8 cellular contexts compared by ENCODE assay signal in the genomic region with DNA sequence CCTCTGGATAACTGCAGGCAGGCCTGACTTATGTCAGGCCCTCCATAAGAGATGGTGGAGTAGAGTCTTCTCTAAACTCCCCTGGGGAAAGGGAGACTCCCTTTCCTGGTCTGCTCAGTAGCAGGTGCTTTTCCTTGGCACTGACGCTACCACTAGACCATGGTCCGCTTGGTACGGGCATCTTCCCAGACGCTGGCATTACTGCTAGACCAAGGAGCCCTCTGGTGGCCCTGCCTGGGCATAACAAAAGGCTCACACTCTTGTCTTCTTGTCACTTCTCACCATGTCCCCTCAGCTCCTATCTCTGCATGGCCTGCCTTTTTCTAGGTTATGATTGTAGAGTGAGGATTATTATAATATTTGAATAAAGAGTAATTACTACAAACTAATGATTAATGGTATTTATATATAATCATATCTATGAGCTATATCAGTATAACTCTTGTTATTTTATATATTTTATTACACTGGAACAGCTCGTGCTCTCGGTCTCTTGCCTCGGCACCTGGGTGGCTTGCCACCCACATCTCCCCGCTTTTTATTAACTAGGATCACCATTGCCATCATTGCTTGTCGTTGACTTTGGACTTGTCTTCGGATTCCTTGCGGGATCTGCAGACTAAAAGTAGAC. TPM values are rescaled to one million over a fixed set of nuclear protein-coding genes. Genes with fewer than 3 reads are reported as not detected.
DNase-seq lines count a peak whose midpoint lies in the region; ATAC-seq and TF ChIP-seq lines count a peak whose summit lies in the region.

No MANE protein-coding gene starts in this region.

- CTCF ChIA-PET in Panc1 (lab: Charles Lee) = interaction anchor here (0.6 kb wide), 1 partner anchor 23 kb away, joined by 5 read pairs; no protein-coding TSS in a partner anchor

- H3K9me3 ChIP-seq in Panc1 (ENCODE audit: control insufficient read depth, insufficient read depth, low read depth, low read length) (no peaks in the 10 kb centered on the region), prostate gland (no peaks in the 10 kb centered on the region)

- in situ Hi-C loops in Panc1 (cut with HindIII; ENCODE audit: low pct_unique_long_range_greater_than_20kb, low sequenced_read_pairs) = no loop called here

- intact Hi-C loops in Panc1 (cut with micrococcal nuclease; ENCODE audit: unreplicated experiment) (no loop called here), prostate gland (cut with DNase I) (loop anchor here (10.0 kb wide), 1 partner anchor 504 kb away; the partner anchor contains the start of gene PSME3)

- WGBS in prostate gland = 44% methylated on average over 11 of the region's 11 CpGs

- peak; percentile 58 for DNase-seq in CD1c-positive myeloid dendritic cell (ENCODE audit: extremely low spot score)
- DNase-seq in Panc1 (ENCODE audit: low read depth, low spot score) = no peak
- DNase-seq in activated effector memory CD4-positive, alpha-beta T cell treated with Interleukin-2 at 50 U/mL for 16 hours = peak; percentile 37
- peak; percentile 73 for DNase-seq in glomerular visceral epithelial cell (ENCODE audit: extremely low spot score)
- DNase-seq in prostate gland (ENCODE audit: low spot score) = peak; percentile 81
- DNase-seq in hepatic stellate cell (ENCODE audit: low spot score) = no peak

- no peaks in the 10 kb centered on the region for H3K27me3 ChIP-seq in Panc1 (ENCODE audit: control insufficient read depth, insufficient read depth, low read length)
- H3K27me3 ChIP-seq in prostate gland (replicated peaks; ENCODE audit: insufficient read depth) = no peaks in the 10 kb centered on the region

- no peak for TF ChIP-seq POLR2A in prostate gland (IDR thresholded peaks at IDR 0.05)

- H3K4me3 ChIP-seq in Panc1 (ENCODE audit: low read depth in 2 of 2, low read length in 2 of 2) = no peak overlapping the region
- no peak overlapping the region for H3K4me3 ChIP-seq in prostate gland

- H3K27ac ChIP-seq in Panc1 (ENCODE audit: low read length) (no peak overlapping the region), prostate gland (no peak overlapping the region)

- no TSS peak for BruUV-seq in Panc1 (replicated peaks; lab: Mats Ljungman, UMichigan)

- H3K4me1 ChIP-seq in Panc1 (ENCODE audit: control insufficient read depth, insufficient read depth, low read length) (peaks cover 7% of the 10 kb centered on the region), prostate gland (replicated peaks) (peaks cover 6% of the 10 kb centered on the region)

- TF ChIP-seq CTCF in Panc1 (IDR thresholded peaks at IDR 0.05) = peak; percentile 83
- peak in 3 of 4 experiments; percentile 53 to 82 (median 77) for TF ChIP-seq CTCF in prostate gland (IDR thresholded peaks at IDR 0.05)

- no peaks in the 10 kb centered on the region for H3K36me3 ChIP-seq in Panc1 (ENCODE audit: control insufficient read depth, insufficient read depth, low read length)
- H3K36me3 ChIP-seq in prostate gland = no peaks in the 10 kb centered on the region

- ATAC-seq in Panc1 (no peak), HG02938 (IDR thresholded peaks at IDR 0.05; ENCODE audit: unreplicated experiment) (no peak)

- TF ChIP-seq RAD21 in Ishikawa (IDR thresholded peaks at IDR 0.05; ENCODE audit: low read depth) = peak; percentile 65

- TF ChIP-seq EP300 in Ishikawa (IDR thresholded peaks at IDR 0.05; ENCODE audit: borderline replicate concordance) = no peak

- POLR2A ChIA-PET in Panc1 (lab: Charles Lee) = no interaction called here

TF ChIP-seq in Ishikawa, 13 proteins besides CTCF, POLR2A, EP300 and RAD21:
- TF ChIP-seq CEBPB (IDR thresholded peaks at IDR 0.05) = no peak
- no peak for TF ChIP-seq ZBTB7A (IDR thresholded peaks at IDR 0.05; ENCODE audit: low read depth)
- no peak for TF ChIP-seq CREB1 (IDR thresholded peaks at IDR 0.05; ENCODE audit: low read depth)
- TF ChIP-seq YY1 (IDR thresholded peaks at IDR 0.05; ENCODE audit: low read depth) = no peak
- TF ChIP-seq MAX (IDR thresholded peaks at IDR 0.05) = no peak
- no peak for TF ChIP-seq NFIC (IDR thresholded peaks at IDR 0.05)
- no peak for TF ChIP-seq USF1 (IDR thresholded peaks at IDR 0.05)
- no peak for TF ChIP-seq EGR1 (IDR thresholded peaks at IDR 0.05)
- TF ChIP-seq TCF12 (IDR thresholded peaks at IDR 0.05; ENCODE audit: low read depth) = no peak
- TF ChIP-seq FOXM1 (IDR thresholded peaks at IDR 0.05; ENCODE audit: borderline replicate concordance, low read depth) = no peak
- TF ChIP-seq TAF1 (IDR thresholded peaks at IDR 0.05; ENCODE audit: low read depth) = no peak
- TF ChIP-seq, protein P1, sequence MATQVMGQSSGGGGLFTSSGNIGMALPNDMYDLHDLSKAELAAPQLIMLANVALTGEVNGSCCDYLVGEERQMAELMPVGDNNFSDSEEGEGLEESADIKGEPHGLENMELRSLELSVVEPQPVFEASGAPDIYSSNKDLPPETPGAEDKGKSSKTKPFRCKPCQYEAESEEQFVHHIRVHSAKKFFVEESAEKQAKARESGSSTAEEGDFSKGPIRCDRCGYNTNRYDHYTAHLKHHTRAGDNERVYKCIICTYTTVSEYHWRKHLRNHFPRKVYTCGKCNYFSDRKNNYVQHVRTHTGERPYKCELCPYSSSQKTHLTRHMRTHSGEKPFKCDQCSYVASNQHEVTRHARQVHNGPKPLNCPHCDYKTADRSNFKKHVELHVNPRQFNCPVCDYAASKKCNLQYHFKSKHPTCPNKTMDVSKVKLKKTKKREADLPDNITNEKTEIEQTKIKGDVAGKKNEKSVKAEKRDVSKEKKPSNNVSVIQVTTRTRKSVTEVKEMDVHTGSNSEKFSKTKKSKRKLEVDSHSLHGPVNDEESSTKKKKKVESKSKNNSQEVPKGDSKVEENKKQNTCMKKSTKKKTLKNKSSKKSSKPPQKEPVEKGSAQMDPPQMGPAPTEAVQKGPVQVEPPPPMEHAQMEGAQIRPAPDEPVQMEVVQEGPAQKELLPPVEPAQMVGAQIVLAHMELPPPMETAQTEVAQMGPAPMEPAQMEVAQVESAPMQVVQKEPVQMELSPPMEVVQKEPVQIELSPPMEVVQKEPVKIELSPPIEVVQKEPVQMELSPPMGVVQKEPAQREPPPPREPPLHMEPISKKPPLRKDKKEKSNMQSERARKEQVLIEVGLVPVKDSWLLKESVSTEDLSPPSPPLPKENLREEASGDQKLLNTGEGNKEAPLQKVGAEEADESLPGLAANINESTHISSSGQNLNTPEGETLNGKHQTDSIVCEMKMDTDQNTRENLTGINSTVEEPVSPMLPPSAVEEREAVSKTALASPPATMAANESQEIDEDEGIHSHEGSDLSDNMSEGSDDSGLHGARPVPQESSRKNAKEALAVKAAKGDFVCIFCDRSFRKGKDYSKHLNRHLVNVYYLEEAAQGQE (IDR thresholded peaks at IDR 0.05; ENCODE audit: low read depth) = no peak
- no peak for TF ChIP-seq TEAD4 (IDR thresholded peaks at IDR 0.05)
TF ChIP-seq in Ishikawa: peak in this region for 0.

RNA-seq across cellular contexts. Expression of gene ARL4D, which starts 59.8 kb away (rescaled TPM):
- 4.5 TPM for total RNA-seq in Panc1 (2021; ENCODE audit: unreplicated experiment)
- 5.0 TPM for polyA plus RNA-seq in Panc1 (2012; ENCODE audit: insufficient read length)
- total RNA-seq in prostate gland = 10 to 100 TPM in 1 of 2 donors, 1 to 10 TPM in 1; 4.8 to 17.2 TPM

Comparison
In these comparisons a context has a peak if more than half of its experiments do, and no peak if none do; other contexts are left out.
1. DNase-seq: peak in CD1c-positive myeloid dendritic cell (single experiment), activated effector memory CD4-positive, alpha-beta T cell treated with Interleukin-2 at 50 U/mL for 16 hours (single experiment), glomerular visceral epithelial cell (single experiment) and prostate gland (single experiment); none in Panc1 (single experiment) and hepatic stellate cell (single experiment).